In genomic region chr5:151612689-151613427, GRCh38 we compare ENCODE assay signal across 8 cellular contexts. TPM values are rescaled to one million over a fixed set of nuclear protein-coding genes. Genes with fewer than 3 reads are reported as not detected.
DNase-seq lines count a peak whose midpoint lies in the region; ATAC-seq and TF ChIP-seq lines count a peak whose summit lies in the region.

No MANE protein-coding gene starts in this region.

- H3K27ac ChIP-seq in H9 (ENCODE audit: insufficient read length, low read depth, low read length): no peak overlapping the region
- H3K27ac ChIP-seq in PC-3 (ENCODE audit: low read length): peak overlapping the region; percentile 29

- no peak for TF ChIP-seq CTCF in GM10266 (IDR thresholded peaks at IDR 0.05; ENCODE audit: control insufficient read depth, insufficient read depth, low read depth, missing control alignments)
- TF ChIP-seq CTCF in H9 (conservative IDR thresholded peaks at IDR 0.05): no peak
- no peak for TF ChIP-seq CTCF in PC-3 (conservative IDR thresholded peaks at IDR 0.05; ENCODE audit: low read depth, low read length)
- TF ChIP-seq CTCF in progenitor cell of endocrine pancreas (IDR thresholded peaks at IDR 0.05; ENCODE audit: unreplicated experiment): no peak

- no peaks in the 10 kb centered on the region for H4K20me1 ChIP-seq in H9 (ENCODE audit: control insufficient read depth, insufficient read depth, insufficient read length)
- H4K20me1 ChIP-seq in PC-3 (ENCODE audit: low read length): no peaks in the 10 kb centered on the region

- no peak overlapping the region for H3T11ph ChIP-seq in H9 (ENCODE audit: low read length)

- H2BK20ac ChIP-seq in H9 (ENCODE audit: low read depth, low read length, poor library complexity, severe bottlenecking): no peak overlapping the region

- H2BK12ac ChIP-seq in H9 (ENCODE audit: insufficient read length, low read depth, low read length): no peak overlapping the region

- no peak overlapping the region for H2AK5ac ChIP-seq in H9 (ENCODE audit: insufficient read length, low read length)

- no peaks in the 10 kb centered on the region for H3K23me2 ChIP-seq in H9 (ENCODE audit: insufficient read length, low read depth, low read length, poor library complexity, severe bottlenecking)

- no peak overlapping the region for H3K56ac ChIP-seq in H9 (ENCODE audit: insufficient read length, low read depth, low read length)

- DNase-seq in GM10266 (ENCODE audit: extremely low spot score) (peak; percentile 54), H9 (no peak), PC-3 (peak; percentile 83), SHP77 treated with DMSO at 0.1 percent for 48 hours (lab: John Stamatoyannopoulos, UW) (no peak), Right ventricle myocardium inferior (ENCODE audit: missing footprints) (no peak), progenitor cell of endocrine pancreas (ENCODE audit: low spot score, unreplicated experiment) (no peak)
- peak in 2 of 3 experiments; percentile 3 to 4 for DNase-seq in effector memory CD8-positive, alpha-beta T cell
- peak; percentile 7 to 57 for DNase-seq in stimulated activated effector memory CD8-positive, alpha-beta T cell treated with anti-CD3 and anti-CD28 coated beads, Interleukin-12 subunit alpha, Interleukin-12 subunit beta, amount 100 ng/mL, for 72 hours (ENCODE audit: low spot score in 2 of 2)

- peak overlapping the region in 1 of 3 experiments; percentile 89; a peak in 2 of 7 replicates for H3K27ac Mint-ChIP-seq in H9
- H3K27ac Mint-ChIP-seq in effector memory CD8-positive, alpha-beta T cell: peak overlapping the region; percentile 80 to 86
- peak overlapping the region; percentile 88 for H3K27ac Mint-ChIP-seq in stimulated activated effector memory CD8-positive, alpha-beta T cell treated with anti-CD3 and anti-CD28 coated beads, Interleukin-12 subunit alpha, Interleukin-12 subunit beta, amount 100 ng/mL, for 72 hours
- no peak overlapping the region for H3K27ac Mint-ChIP-seq in progenitor cell of endocrine pancreas

- H2AFZ ChIP-seq in H9 (ENCODE audit: low read length) (no peak overlapping the region), PC-3 (ENCODE audit: low read length) (no peak overlapping the region)

- no peaks in the 10 kb centered on the region for H3K9me2 ChIP-seq in PC-3 (replicated peaks; ENCODE audit: low read length)

- BruUV-seq in PC-3 (replicated peaks; lab: Mats Ljungman, UMichigan): no TSS peak

- H3K4me1 Mint-ChIP-seq in H9: peaks cover 14 to 21% of the 10 kb centered on the region in 2 experiments
- H3K4me1 Mint-ChIP-seq in effector memory CD8-positive, alpha-beta T cell (ENCODE audit: low read depth in 2 of 2): peaks cover 19 to 30% of the 10 kb centered on the region in 2 donors
- H3K4me1 Mint-ChIP-seq in stimulated activated effector memory CD8-positive, alpha-beta T cell treated with anti-CD3 and anti-CD28 coated beads, Interleukin-12 subunit alpha, Interleukin-12 subunit beta, amount 100 ng/mL, for 72 hours: peaks cover 34% of the 10 kb centered on the region
- peaks cover 3% of the 10 kb centered on the region for H3K4me1 Mint-ChIP-seq in progenitor cell of endocrine pancreas (ENCODE audit: low read depth)

- POLR2A ChIA-PET in PC-3 (lab: Charles Lee; ENCODE audit: unreplicated experiment): no interaction called here

- WGBS in H9 (ENCODE audit: extremely low coverage, insufficient read length, low lambda C conversion rate): no CpG with 5 or more reads among the region's 8 CpGs

- no peak overlapping the region for H3K23ac ChIP-seq in H9 (ENCODE audit: insufficient read length, low read depth, low read length)

- no peaks in the 10 kb centered on the region for H3K79me1 ChIP-seq in H9 (ENCODE audit: insufficient read depth, low read depth, low read length, poor library complexity, severe bottlenecking)

- H4K5ac ChIP-seq in H9 (ENCODE audit: insufficient read length, low read depth, low read length): no peak overlapping the region

- H2BK15ac ChIP-seq in H9 (ENCODE audit: low read depth, low read length): no peak overlapping the region

- H3K4me3 Mint-ChIP-seq in H9: no peak overlapping the region
- peak overlapping the region; percentile 60 to 67 for H3K4me3 Mint-ChIP-seq in effector memory CD8-positive, alpha-beta T cell
- peak overlapping the region; percentile 11 for H3K4me3 Mint-ChIP-seq in stimulated activated effector memory CD8-positive, alpha-beta T cell treated with anti-CD3 and anti-CD28 coated beads, Interleukin-12 subunit alpha, Interleukin-12 subunit beta, amount 100 ng/mL, for 72 hours
- H3K4me3 Mint-ChIP-seq in progenitor cell of endocrine pancreas (ENCODE audit: low read depth): no peak overlapping the region

- H3K4me1 ChIP-seq in H9 (ENCODE audit: insufficient read depth, low read length) (no peaks in the 10 kb centered on the region), PC-3 (ENCODE audit: insufficient read depth, low read length) (peaks cover 45% of the 10 kb centered on the region)

- peak overlapping the region; percentile 44 for H3K18ac ChIP-seq in H9 (ENCODE audit: insufficient read length, low read depth, low read length)

- H3K27me3 Mint-ChIP-seq in H9 (ENCODE audit: low read depth) (peaks cover 3% of the 10 kb centered on the region), progenitor cell of endocrine pancreas (peaks cover 55% of the 10 kb centered on the region)
- peaks cover 12 to 13% of the 10 kb centered on the region in 2 donors for H3K27me3 Mint-ChIP-seq in effector memory CD8-positive, alpha-beta T cell

- H3K4me2 ChIP-seq in H9 (ENCODE audit: insufficient read depth, insufficient read length, low read length) (no peak overlapping the region), PC-3 (ENCODE audit: low read length) (no peak overlapping the region)

- no peak overlapping the region for H3K4me3 ChIP-seq in PC-3 (ENCODE audit: low read length)

- H2BK5ac ChIP-seq in H9 (ENCODE audit: insufficient read length, low read length): no peak overlapping the region

- no peaks in the 10 kb centered on the region for H3F3A ChIP-seq in PC-3 (ENCODE audit: low read length, unreplicated experiment)

- H2BK120ac ChIP-seq in H9 (ENCODE audit: low read depth, low read length, poor library complexity, severe bottlenecking): no peak overlapping the region

- no peak overlapping the region; the same call in 1 of the 2 replicates for H3K14ac ChIP-seq in H9 (ENCODE audit: insufficient read depth, low read length)

- no peaks in the 10 kb centered on the region for H3K9me3 Mint-ChIP-seq in H9
- H3K9me3 Mint-ChIP-seq in effector memory CD8-positive, alpha-beta T cell: peaks cover 0 to 3% of the 10 kb centered on the region in 2 donors
- H3K9me3 Mint-ChIP-seq in stimulated activated effector memory CD8-positive, alpha-beta T cell treated with anti-CD3 and anti-CD28 coated beads, Interleukin-12 subunit alpha, Interleukin-12 subunit beta, amount 100 ng/mL, for 72 hours: no peaks in the 10 kb centered on the region
- peaks cover 3% of the 10 kb centered on the region for H3K9me3 Mint-ChIP-seq in progenitor cell of endocrine pancreas (ENCODE audit: low read depth)

- H3K4ac ChIP-seq in H9 (ENCODE audit: low read depth, low read length): no peak overlapping the region

- H3K79me2 ChIP-seq in H9 (ENCODE audit: insufficient read depth, low read length) (no peaks in the 10 kb centered on the region), PC-3 (ENCODE audit: low read length) (no peaks in the 10 kb centered on the region)

- H3K36me3 Mint-ChIP-seq in H9 (ENCODE audit: insufficient read depth in 1 of 3, low read depth in 3 of 3) (no peaks in the 10 kb centered on the region; a peak in 2 of 7 replicates), progenitor cell of endocrine pancreas (ENCODE audit: insufficient read depth) (no peaks in the 10 kb centered on the region)
- peaks cover 10% of the 10 kb centered on the region for H3K36me3 Mint-ChIP-seq in effector memory CD8-positive, alpha-beta T cell (ENCODE audit: insufficient read depth)
- H3K36me3 Mint-ChIP-seq in stimulated activated effector memory CD8-positive, alpha-beta T cell treated with anti-CD3 and anti-CD28 coated beads, Interleukin-12 subunit alpha, Interleukin-12 subunit beta, amount 100 ng/mL, for 72 hours: peaks cover 13% of the 10 kb centered on the region

- no peak overlapping the region for H4K8ac ChIP-seq in H9 (replicated peaks; ENCODE audit: insufficient read length, low read depth, low read length)

- H3K9me3 ChIP-seq in H9 (ENCODE audit: control insufficient read depth, low read depth, low read length) (no peaks in the 10 kb centered on the region), PC-3 (ENCODE audit: low read length) (no peaks in the 10 kb centered on the region)

- no peak overlapping the region for H4K91ac ChIP-seq in H9 (ENCODE audit: insufficient read length, low read depth, low read length)

- intact Hi-C loops in PC-3 (cut with micrococcal nuclease) (loop anchor here (1.0 kb wide), 1 partner anchor 47 kb away; no protein-coding TSS in a partner anchor), Right ventricle myocardium inferior (cut with DNase I) (no loop called here)

- CTCF ChIA-PET in PC-3 (lab: Charles Lee): no interaction called here

- no peaks in the 10 kb centered on the region for H3K27me3 ChIP-seq in H9 (ENCODE audit: insufficient read depth, low read length)
- H3K27me3 ChIP-seq in PC-3 (ENCODE audit: low read length): no peaks in the 10 kb centered on the region

- H3K9ac ChIP-seq in H9 (ENCODE audit: extremely low read depth, insufficient read length, low read length): no peak overlapping the region
- no peak overlapping the region for H3K9ac ChIP-seq in PC-3 (ENCODE audit: low read length)

- no peaks in the 10 kb centered on the region for H3K36me3 ChIP-seq in PC-3 (ENCODE audit: low read depth, low read length)

- ATAC-seq in PC-3 (peak; percentile 16), Right ventricle myocardium inferior (no peak)
- ATAC-seq in effector memory CD8-positive, alpha-beta T cell (replicated peaks): peak; percentile 90
- ATAC-seq in stimulated activated effector memory CD8-positive, alpha-beta T cell treated with anti-CD3 and anti-CD28 coated beads, Interleukin-12 subunit alpha, Interleukin-12 subunit beta, amount 100 ng/mL, for 72 hours: peak; percentile 87

RNA-seq across cellular contexts. Expression of gene FAT2, which starts 21.7 kb away (rescaled TPM):
- total RNA-seq in H9 (2021): 0.15 and 0.18 TPM in 2 replicates
- total RNA-seq in PC-3 (2014; rRNA removed): not detected in 2 replicates
- total RNA-seq in Right ventricle myocardium inferior: not detected
- 0.05 and 0.07 TPM in 2 replicates for total RNA-seq in progenitor cell of endocrine pancreas

Comparison
In these comparisons a context has a peak if more than half of its experiments do, and no peak if none do; other contexts are left out.
1. DNase-seq: peak in GM10266 (single experiment), PC-3 (single experiment), effector memory CD8-positive, alpha-beta T cell (2 of 3) and stimulated activated effector memory CD8-positive, alpha-beta T cell treated with anti-CD3 and anti-CD28 coated beads, Interleukin-12 subunit alpha, Interleukin-12 subunit beta, amount 100 ng/mL, for 72 hours (2 of 2); none in H9 (single experiment), SHP77 treated with DMSO at 0.1 percent for 48 hours (single experiment), Right ventricle myocardium inferior (single experiment) and progenitor cell of endocrine pancreas (single experiment).
2. H3K4me3 Mint-ChIP-seq: peak in effector memory CD8-positive, alpha-beta T cell (2 of 2) and stimulated activated effector memory CD8-positive, alpha-beta T cell treated with anti-CD3 and anti-CD28 coated beads, Interleukin-12 subunit alpha, Interleukin-12 subunit beta, amount 100 ng/mL, for 72 hours (single experiment); none in H9 (0 of 2) and progenitor cell of endocrine pancreas (single experiment).